8 cellular contexts compared by ENCODE assay signal in the genomic region with DNA sequence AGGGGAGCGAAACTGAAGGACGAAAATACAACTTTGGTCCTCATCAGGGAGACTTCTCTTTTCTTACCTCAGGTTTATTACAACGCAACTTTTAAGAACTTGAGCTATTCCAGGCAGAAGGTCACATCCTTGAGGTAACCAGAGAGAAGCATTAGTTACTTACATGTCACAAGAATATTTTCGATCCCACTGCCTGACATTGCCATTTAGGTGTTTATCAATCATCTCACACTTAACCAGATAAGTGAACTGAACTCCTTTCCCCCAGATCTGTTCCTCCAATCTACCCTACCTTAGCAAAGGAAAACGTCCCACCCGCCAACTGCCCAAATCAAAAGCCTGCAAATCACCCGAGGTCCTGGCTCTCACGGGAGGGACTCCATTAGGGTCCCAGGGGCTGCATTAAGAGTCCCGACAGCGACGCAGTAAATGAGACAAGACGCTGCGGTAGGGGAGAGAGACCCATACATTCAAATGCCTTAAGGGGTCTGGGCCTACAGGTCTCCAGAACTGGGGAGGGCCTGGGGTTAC. TPM values are rescaled to one million over a fixed set of nuclear protein-coding genes. Genes with fewer than 3 reads are reported as not detected.
DNase-seq lines count a peak whose midpoint lies in the region; FAIRE-seq and TF ChIP-seq lines count a peak whose summit lies in the region.

No MANE protein-coding gene starts in this region.

- H3K36me3 ChIP-seq in fibroblast of lung (ENCODE audit: control insufficient read depth, insufficient read depth, low read length) (no peaks in the 10 kb centered on the region), rectal smooth muscle tissue (ENCODE audit: control insufficient read depth, insufficient read depth, low read length) (no peaks in the 10 kb centered on the region)

- peak overlapping the region; percentile 71 for H2AFZ ChIP-seq in fibroblast of lung (ENCODE audit: low read length)

- H3K4me2 ChIP-seq in fibroblast of lung (ENCODE audit: extremely low read depth, insufficient read depth, low read length), result peak overlapping the region; percentile 76

- H3K4me1 ChIP-seq in fibroblast of lung (ENCODE audit: control insufficient read depth, extremely low read depth, insufficient read depth, low read length), result no peaks in the 10 kb centered on the region
- no peaks in the 10 kb centered on the region for H3K4me1 ChIP-seq in rectal smooth muscle tissue (ENCODE audit: control insufficient read depth, insufficient read depth, low read length)

- H4K20me1 ChIP-seq in fibroblast of lung (ENCODE audit: control insufficient read depth, extremely low read depth, insufficient read depth, low read length), result no peaks in the 10 kb centered on the region

- peak; percentile 71 for FAIRE-seq in GM12891 (lab: Jason Lieb, UNC)

- H3K4me3 ChIP-seq in fibroblast of lung (replicated peaks in 1 of 4; ENCODE audit: control extremely low read depth in 1 of 4, insufficient read depth in 1 of 4, low read depth in 3 of 4, low read length in 4 of 4) (peak overlapping the region; percentile 46 to 61 (median 60)), rectal smooth muscle tissue (ENCODE audit: low read length) (peak overlapping the region; percentile 76)

- no peak for TF ChIP-seq CTCF in fibroblast of lung (conservative IDR thresholded peaks at IDR 0.05 in 1 of 2, IDR thresholded peaks at IDR 0.05 in 1 of 2; ENCODE audit: low read depth in 1 of 2, low read length in 2 of 2)

- H3K9ac ChIP-seq in fibroblast of lung (ENCODE audit: insufficient read depth, low read length) (no peak overlapping the region), rectal smooth muscle tissue (ENCODE audit: low read length) (no peak overlapping the region)

- no peak overlapping the region for H3K27ac ChIP-seq in fibroblast of lung (ENCODE audit: insufficient read depth, low read length)
- no peak overlapping the region for H3K27ac ChIP-seq in rectal smooth muscle tissue (ENCODE audit: low read depth, low read length)

- H3K9me3 ChIP-seq in fibroblast of lung (ENCODE audit: control insufficient read depth, insufficient read depth, low read depth, low read length), result no peaks in the 10 kb centered on the region

- no peak for TF ChIP-seq POLR2A in GM12891 (IDR thresholded peaks at IDR 0.05; ENCODE audit: low read depth, low read length)

- no peaks in the 10 kb centered on the region for H3K79me2 ChIP-seq in fibroblast of lung (ENCODE audit: control insufficient read depth, insufficient read depth, low read length)

- no peaks in the 10 kb centered on the region for H3K27me3 ChIP-seq in fibroblast of lung (ENCODE audit: control insufficient read depth, insufficient read depth, low read length)
- H3K27me3 ChIP-seq in rectal smooth muscle tissue (ENCODE audit: control insufficient read depth, insufficient read depth, low read length), result no peaks in the 10 kb centered on the region

- DNase-seq in GM12891 (ENCODE audit: insufficient read length, low spot score), result no peak
- DNase-seq in OCI-M1 (lab: John Stamatoyannopoulos, UW), result peak; percentile 75
- no peak for DNase-seq in fibroblast of lung (ENCODE audit: low read depth in 2 of 2)
- no peak for DNase-seq in NCI-H1092 treated with DMSO at 0.1 percent for 48 hours (lab: John Stamatoyannopoulos, UW)
- no peak for DNase-seq in LoVo (ENCODE audit: low spot score)
- no peak for DNase-seq in NCI-H187 treated with DMSO at 0.1 percent for 48 hours (lab: John Stamatoyannopoulos, UW)
- DNase-seq in stimulated activated naive CD4-positive, alpha-beta T cell treated with Interleukin-2 at 50 U/mL for 16 hours (lab: John Stamatoyannopoulos, UW), result no peak

TF ChIP-seq in GM12891, 5 proteins besides CTCF, POLR2A, EP300 and RAD21:
- TF ChIP-seq POLR2AphosphoS5 (IDR thresholded peaks at IDR 0.05; ENCODE audit: low read depth, low read length), result no peak
- TF ChIP-seq POU2F2 (IDR thresholded peaks at IDR 0.05; ENCODE audit: low read depth, low read length), result no peak
- TF ChIP-seq TAF1 (IDR thresholded peaks at IDR 0.05; ENCODE audit: low read depth, low read length), result no peak
- no peak for TF ChIP-seq SPI1 (IDR thresholded peaks at IDR 0.05; ENCODE audit: low read depth, low read length)
- no peak for TF ChIP-seq PAX5 (IDR thresholded peaks at IDR 0.05; ENCODE audit: insufficient read depth, low read length, severe bottlenecking)

RNA-seq across cellular contexts. Expression of a gene that starts 0.7 kb away (rescaled TPM):
- 0.82 TPM for polyA plus RNA-seq in GM12891 (2012; ENCODE audit: low read depth, missing spikeins)
- total RNA-seq in fibroblast of lung, result 0.33 and 0.77 TPM in 2 replicates
- polyA plus RNA-seq in fibroblast of lung, result 0.81 and 0.90 TPM in 2 replicates
- polyA plus RNA-seq in fibroblast of lung (2012), result 0.43 TPM in 2 replicates
- polyA minus RNA-seq in fibroblast of lung (ENCODE audit: low replicate concordance), result 0.30 and 0.51 TPM in 2 replicates

RNA-seq across cellular contexts. Expression of a gene that starts 12.3 kb away (rescaled TPM):
- not detected for polyA plus RNA-seq in GM12891 (2012; ENCODE audit: low read depth, missing spikeins)
- total RNA-seq in fibroblast of lung, result not detected in 2 replicates
- polyA plus RNA-seq in fibroblast of lung, result not detected in 2 replicates
- not detected in 2 replicates for polyA plus RNA-seq in fibroblast of lung (2012)
- polyA minus RNA-seq in fibroblast of lung (ENCODE audit: low replicate concordance), result not detected in 2 replicates

RNA-seq across cellular contexts. Expression of a gene that starts 51.3 kb away (rescaled TPM):
- 1.7 TPM for polyA plus RNA-seq in GM12891 (2012; ENCODE audit: low read depth, missing spikeins)
- under 0.01 TPM in 1 of 2 replicates, not detected in the other for total RNA-seq in fibroblast of lung
- polyA plus RNA-seq in fibroblast of lung, result 0.16 and 0.20 TPM in 2 replicates
- not detected in 2 replicates for polyA plus RNA-seq in fibroblast of lung (2012)
- polyA minus RNA-seq in fibroblast of lung (ENCODE audit: low replicate concordance), result not detected in 2 replicates
